In the genomic region with DNA sequence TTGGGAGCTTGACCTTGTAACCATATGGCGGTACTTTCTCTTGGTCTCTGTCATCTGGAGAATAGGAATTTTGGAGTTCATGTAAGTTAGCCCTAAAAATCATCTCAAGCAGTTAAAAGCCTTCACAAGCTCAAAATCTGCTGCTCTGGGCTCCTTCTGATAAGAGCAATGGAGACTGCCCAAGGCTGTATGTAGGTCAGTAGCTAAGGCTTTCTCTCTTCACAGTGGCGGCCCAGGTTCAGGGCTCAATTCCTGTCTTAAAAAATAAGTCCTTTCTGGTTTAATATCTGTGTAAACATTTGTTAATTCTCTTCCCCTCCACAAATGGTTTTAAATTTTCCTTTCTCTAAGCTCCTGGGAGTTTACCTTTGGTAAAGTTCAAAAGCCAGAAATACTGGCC, we compare ENCODE assay signal across 2 cellular contexts.
TF ChIP-seq lines count a peak whose summit lies in the region.

No MANE protein-coding gene starts in this region.

TF ChIP-seq in HCT116, 20 proteins besides CTCF, POLR2A, EP300 and RAD21 (continued from another document):
- no peak for TF ChIP-seq CEBPB (IDR thresholded peaks at IDR 0.05; ENCODE audit: low read depth)
- no peak for TF ChIP-seq SP1 (IDR thresholded peaks at IDR 0.05; ENCODE audit: low read depth)
- no peak for TF ChIP-seq SIN3A (IDR thresholded peaks at IDR 0.05; ENCODE audit: low read depth)

TF ChIP-seq in K562, 482 proteins besides CTCF, POLR2A, EP300 and RAD21:
- TF ChIP-seq, protein P1, sequence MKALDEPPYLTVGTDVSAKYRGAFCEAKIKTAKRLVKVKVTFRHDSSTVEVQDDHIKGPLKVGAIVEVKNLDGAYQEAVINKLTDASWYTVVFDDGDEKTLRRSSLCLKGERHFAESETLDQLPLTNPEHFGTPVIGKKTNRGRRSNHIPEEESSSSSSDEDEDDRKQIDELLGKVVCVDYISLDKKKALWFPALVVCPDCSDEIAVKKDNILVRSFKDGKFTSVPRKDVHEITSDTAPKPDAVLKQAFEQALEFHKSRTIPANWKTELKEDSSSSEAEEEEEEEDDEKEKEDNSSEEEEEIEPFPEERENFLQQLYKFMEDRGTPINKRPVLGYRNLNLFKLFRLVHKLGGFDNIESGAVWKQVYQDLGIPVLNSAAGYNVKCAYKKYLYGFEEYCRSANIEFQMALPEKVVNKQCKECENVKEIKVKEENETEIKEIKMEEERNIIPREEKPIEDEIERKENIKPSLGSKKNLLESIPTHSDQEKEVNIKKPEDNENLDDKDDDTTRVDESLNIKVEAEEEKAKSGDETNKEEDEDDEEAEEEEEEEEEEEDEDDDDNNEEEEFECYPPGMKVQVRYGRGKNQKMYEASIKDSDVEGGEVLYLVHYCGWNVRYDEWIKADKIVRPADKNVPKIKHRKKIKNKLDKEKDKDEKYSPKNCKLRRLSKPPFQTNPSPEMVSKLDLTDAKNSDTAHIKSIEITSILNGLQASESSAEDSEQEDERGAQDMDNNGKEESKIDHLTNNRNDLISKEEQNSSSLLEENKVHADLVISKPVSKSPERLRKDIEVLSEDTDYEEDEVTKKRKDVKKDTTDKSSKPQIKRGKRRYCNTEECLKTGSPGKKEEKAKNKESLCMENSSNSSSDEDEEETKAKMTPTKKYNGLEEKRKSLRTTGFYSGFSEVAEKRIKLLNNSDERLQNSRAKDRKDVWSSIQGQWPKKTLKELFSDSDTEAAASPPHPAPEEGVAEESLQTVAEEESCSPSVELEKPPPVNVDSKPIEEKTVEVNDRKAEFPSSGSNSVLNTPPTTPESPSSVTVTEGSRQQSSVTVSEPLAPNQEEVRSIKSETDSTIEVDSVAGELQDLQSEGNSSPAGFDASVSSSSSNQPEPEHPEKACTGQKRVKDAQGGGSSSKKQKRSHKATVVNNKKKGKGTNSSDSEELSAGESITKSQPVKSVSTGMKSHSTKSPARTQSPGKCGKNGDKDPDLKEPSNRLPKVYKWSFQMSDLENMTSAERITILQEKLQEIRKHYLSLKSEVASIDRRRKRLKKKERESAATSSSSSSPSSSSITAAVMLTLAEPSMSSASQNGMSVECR (CRISPR knock-in tag; IDR thresholded peaks at IDR 0.05) = no peak
- TF ChIP-seq TBP (optimal IDR thresholded peaks at IDR 0.05; ENCODE audit: low read depth, low read length) (peak; percentile 28), COPS2 (conservative IDR thresholded peaks at IDR 0.05) (no peak), MXI1 (IDR thresholded peaks at IDR 0.05; ENCODE audit: low read depth, low read length) (no peak), ESRRA (IDR thresholded peaks at IDR 0.05; ENCODE audit: borderline replicate concordance, low read depth) (peak; percentile 42; the same call in 1 of the 2 replicates), MAFG (tag; conservative IDR thresholded peaks at IDR 0.05) (no peak), YY1 (IDR thresholded peaks at IDR 0.05; ENCODE audit: borderline replicate concordance in 1 of 3, control insufficient read depth in 1 of 3, extremely low read depth in 1 of 3, insufficient read depth in 3 of 3, insufficient read length in 1 of 3, insufficient replicate concordance in 2 of 3, low read depth in 1 of 3, low read length in 2 of 3) (peak in 1 of 3 experiments; percentile 22), SMAD1 (IDR thresholded peaks at IDR 0.05; ENCODE audit: low read depth, low read length, partially characterized antibody) (no peak), CBFA2T3 (IDR thresholded peaks at IDR 0.05) (0 out of 2 replicates have a peak, but pooled peaks have one; percentile 23), ZKSCAN1 (IDR thresholded peaks at IDR 0.05; ENCODE audit: low read depth, low read length) (no peak), TCF3 (CRISPR knock-in tag; IDR thresholded peaks at IDR 0.05) (0 out of 2 replicates have a peak, but pooled peaks have one; percentile 9)
- TF ChIP-seq, protein P2, sequence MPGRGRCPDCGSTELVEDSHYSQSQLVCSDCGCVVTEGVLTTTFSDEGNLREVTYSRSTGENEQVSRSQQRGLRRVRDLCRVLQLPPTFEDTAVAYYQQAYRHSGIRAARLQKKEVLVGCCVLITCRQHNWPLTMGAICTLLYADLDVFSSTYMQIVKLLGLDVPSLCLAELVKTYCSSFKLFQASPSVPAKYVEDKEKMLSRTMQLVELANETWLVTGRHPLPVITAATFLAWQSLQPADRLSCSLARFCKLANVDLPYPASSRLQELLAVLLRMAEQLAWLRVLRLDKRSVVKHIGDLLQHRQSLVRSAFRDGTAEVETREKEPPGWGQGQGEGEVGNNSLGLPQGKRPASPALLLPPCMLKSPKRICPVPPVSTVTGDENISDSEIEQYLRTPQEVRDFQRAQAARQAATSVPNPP (IDR thresholded peaks at IDR 0.05; ENCODE audit: borderline replicate concordance, insufficient read depth, insufficient read length) = no peak
- TF ChIP-seq, protein P3, sequence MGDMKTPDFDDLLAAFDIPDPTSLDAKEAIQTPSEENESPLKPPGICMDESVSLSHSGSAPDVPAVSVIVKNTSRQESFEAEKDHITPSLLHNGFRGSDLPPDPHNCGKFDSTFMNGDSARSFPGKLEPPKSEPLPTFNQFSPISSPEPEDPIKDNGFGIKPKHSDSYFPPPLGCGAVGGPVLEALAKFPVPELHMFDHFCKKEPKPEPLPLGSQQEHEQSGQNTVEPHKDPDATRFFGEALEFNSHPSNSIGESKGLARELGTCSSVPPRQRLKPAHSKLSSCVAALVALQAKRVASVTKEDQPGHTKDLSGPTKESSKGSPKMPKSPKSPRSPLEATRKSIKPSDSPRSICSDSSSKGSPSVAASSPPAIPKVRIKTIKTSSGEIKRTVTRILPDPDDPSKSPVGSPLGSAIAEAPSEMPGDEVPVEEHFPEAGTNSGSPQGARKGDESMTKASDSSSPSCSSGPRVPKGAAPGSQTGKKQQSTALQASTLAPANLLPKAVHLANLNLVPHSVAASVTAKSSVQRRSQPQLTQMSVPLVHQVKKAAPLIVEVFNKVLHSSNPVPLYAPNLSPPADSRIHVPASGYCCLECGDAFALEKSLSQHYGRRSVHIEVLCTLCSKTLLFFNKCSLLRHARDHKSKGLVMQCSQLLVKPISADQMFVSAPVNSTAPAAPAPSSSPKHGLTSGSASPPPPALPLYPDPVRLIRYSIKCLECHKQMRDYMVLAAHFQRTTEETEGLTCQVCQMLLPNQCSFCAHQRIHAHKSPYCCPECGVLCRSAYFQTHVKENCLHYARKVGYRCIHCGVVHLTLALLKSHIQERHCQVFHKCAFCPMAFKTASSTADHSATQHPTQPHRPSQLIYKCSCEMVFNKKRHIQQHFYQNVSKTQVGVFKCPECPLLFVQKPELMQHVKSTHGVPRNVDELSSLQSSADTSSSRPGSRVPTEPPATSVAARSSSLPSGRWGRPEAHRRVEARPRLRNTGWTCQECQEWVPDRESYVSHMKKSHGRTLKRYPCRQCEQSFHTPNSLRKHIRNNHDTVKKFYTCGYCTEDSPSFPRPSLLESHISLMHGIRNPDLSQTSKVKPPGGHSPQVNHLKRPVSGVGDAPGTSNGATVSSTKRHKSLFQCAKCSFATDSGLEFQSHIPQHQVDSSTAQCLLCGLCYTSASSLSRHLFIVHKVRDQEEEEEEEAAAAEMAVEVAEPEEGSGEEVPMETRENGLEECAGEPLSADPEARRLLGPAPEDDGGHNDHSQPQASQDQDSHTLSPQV (IDR thresholded peaks at IDR 0.05) = 0 out of 2 replicates have a peak, but pooled peaks have one; percentile 50
